Comparison of ENCODE assay signal across 8 cellular contexts in genomic region chr17:7314719-7315569, GRCh38. TPM values are rescaled to one million over a fixed set of nuclear protein-coding genes. Genes with fewer than 3 reads are reported as not detected.
DNase-seq lines count a peak whose midpoint lies in the region; ATAC-seq, FAIRE-seq and TF ChIP-seq lines count a peak whose summit lies in the region.

Gene GPS2 (minus strand): TSS chr17:7315360. CDS start chr17:7315052, 308 bp downstream.

- peak within 1 kb of the TSS; percentile 99 for H3K27ac ChIP-seq in 22Rv1
- H3K27ac ChIP-seq in caudate nucleus (ENCODE audit: low read depth, low read length): peak within 1 kb of the TSS; percentile 94
- peak within 1 kb of the TSS; percentile 93 to 95 for H3K27ac ChIP-seq in small intestine (ENCODE audit: low read depth in 1 of 2, low read length in 1 of 2)

- peaks cover 16 to 20% (median 19%) of the 10 kb centered on the region in 3 donors for H3K27me3 Mint-ChIP-seq in immature natural killer cell (ENCODE audit: low read depth in 3 of 3)

- peak within 1 kb of the TSS; percentile 87 to 92 (median 89) for H3K4me3 Mint-ChIP-seq in immature natural killer cell

- peak; percentile 76 for DNase-seq in NCI-H2196 (lab: John Stamatoyannopoulos, UW; ENCODE audit: unreplicated experiment)
- peak; percentile 92 for DNase-seq in activated CD4-positive, CD25-positive, alpha-beta regulatory T cell treated with anti-CD3 and anti-CD28 coated beads, Interleukin-2, amount 50 U/mL, for 16 hours (ENCODE audit: low read depth, low spot score)
- peak in 60 of 61 donors; percentile 18 to 94 (median 84) for DNase-seq in caudate nucleus (lab: John Stamatoyannopoulos, UW)
- peak; percentile 92 to 93 (median 93) for DNase-seq in immature natural killer cell
- peak; percentile 90 for DNase-seq in small intestine

- H3K9me3 ChIP-seq in small intestine (ENCODE audit: control insufficient read depth, low read depth): no peaks in the 10 kb centered on the region

- H3K4me3 ChIP-seq in small intestine (ENCODE audit: low read depth in 1 of 2, low read length in 2 of 2): peak within 1 kb of the TSS; percentile 79 to 99

- peak; percentile 40 for ATAC-seq in GM18519 (IDR thresholded peaks at IDR 0.05; ENCODE audit: low FRiP score, unreplicated experiment)
- ATAC-seq in HG03045 (IDR thresholded peaks at IDR 0.05; ENCODE audit: unreplicated experiment): peak; percentile 74

- 0 to 1% (median 0%) methylated on average over 51 to 95 of the region's 95 CpGs for WGBS in small intestine, 3 donors

- peaks cover 4 to 5% of the 10 kb centered on the region in 2 donors for H3K4me1 ChIP-seq in small intestine (ENCODE audit: control insufficient read depth in 2 of 2, insufficient read depth in 1 of 2, low read depth in 1 of 2, low read length in 1 of 2)

- no peak for TF ChIP-seq CTCF in 22Rv1 (IDR thresholded peaks at IDR 0.05)

- H3K27ac Mint-ChIP-seq in immature natural killer cell: peak within 1 kb of the TSS; percentile 89 to 96 (median 94)

- H3K4me1 Mint-ChIP-seq in immature natural killer cell: peaks cover 50 to 59% of the 10 kb centered on the region in 2 donors

- no peak for FAIRE-seq in small intestine (lab: Jason Lieb, UNC)

- H3K36me3 Mint-ChIP-seq in immature natural killer cell: peaks cover 15 to 34% (median 18%) of the 10 kb centered on the region in 3 donors

- no peaks in the 10 kb centered on the region for H3K9me3 Mint-ChIP-seq in immature natural killer cell

- no peaks in the 10 kb centered on the region for H3K27me3 ChIP-seq in small intestine (ENCODE audit: control insufficient read depth in 2 of 2, insufficient read depth in 2 of 2, low read length in 2 of 2)

- H3K36me3 ChIP-seq in small intestine (ENCODE audit: control insufficient read depth in 2 of 2, insufficient read depth in 2 of 2, low read length in 2 of 2): peaks cover 7 to 22% of the 10 kb centered on the region in 2 donors

RNA-seq across cellular contexts. Expression of gene GPS2, which starts in this region (rescaled TPM):
- polyA plus RNA-seq in immature natural killer cell: 100 to 1,000 TPM; 100 to 129 (median 123) TPM
- polyA plus RNA-seq in small intestine: 100 to 1,000 TPM in 2 of 3 donors, 10 to 100 TPM in 1; 62.5 to 152 (median 110) TPM

Comparison
In these comparisons a context has a peak if more than half of its experiments do, and no peak if none do; other contexts are left out.
1. Peak in every context shown above with its lines: DNase-seq, ATAC-seq, H3K4me3 ChIP-seq and H3K27ac ChIP-seq.